ENCODE assay signal across 8 cellular contexts in the genomic region with DNA sequence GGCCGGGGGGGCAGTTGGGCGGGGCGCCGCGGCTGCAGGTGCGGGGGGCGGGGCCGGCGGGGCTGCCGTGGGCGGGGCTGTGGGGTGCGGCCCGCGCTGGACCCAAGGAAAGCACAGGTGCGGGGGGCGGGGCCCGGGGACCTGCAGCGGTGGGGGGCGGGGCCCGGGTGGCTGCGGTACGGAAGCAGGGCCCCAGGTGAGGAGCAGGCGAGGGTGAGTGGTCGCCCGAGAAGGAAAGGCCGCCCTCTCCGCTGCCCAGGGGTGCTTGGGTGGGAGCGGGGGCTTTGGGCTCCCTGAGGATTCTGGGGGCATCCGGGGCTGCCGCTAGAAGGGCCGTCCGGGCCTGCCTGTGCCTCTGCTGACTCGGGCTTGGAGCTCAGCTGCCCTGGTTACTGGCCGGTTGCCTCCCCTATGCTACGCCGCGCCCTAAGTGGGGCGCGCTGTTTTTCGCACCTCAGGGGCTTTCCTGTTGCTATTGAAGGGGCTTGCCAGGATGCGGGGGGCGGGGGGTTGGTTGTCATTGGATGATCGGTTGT. TPM values are rescaled to one million over a fixed set of nuclear protein-coding genes. Genes with fewer than 3 reads are reported as not detected.
DNase-seq lines count a peak whose midpoint lies in the region; ATAC-seq, FAIRE-seq and TF ChIP-seq lines count a peak whose summit lies in the region.

No MANE protein-coding gene starts in this region.

- ATAC-seq in GM18907 (IDR thresholded peaks at IDR 0.05; ENCODE audit: unreplicated experiment) (peak; percentile 14), GM19023 (IDR thresholded peaks at IDR 0.05; ENCODE audit: unreplicated experiment) (no peak), GM19455 (IDR thresholded peaks at IDR 0.05; ENCODE audit: unreplicated experiment) (no peak), HG02678 (IDR thresholded peaks at IDR 0.05; ENCODE audit: unreplicated experiment) (no peak)

- no peak for TF ChIP-seq EP300 in ovary (IDR thresholded peaks at IDR 0.05)

- no peaks in the 10 kb centered on the region for H3K9me3 ChIP-seq in ovary

- TF ChIP-seq CTCF in ovary (IDR thresholded peaks at IDR 0.05) = no peak

- H3K36me3 ChIP-seq in ovary = no peaks in the 10 kb centered on the region

- intact Hi-C loops in ovary (cut with DNase I) = no loop called here

- 7 to 36% (median 9%) methylated on average over 9 to 43 of the region's 43 CpGs for WGBS in ovary, 3 donors

- peak overlapping the region; percentile 61 for H3K4me3 ChIP-seq in ovary

- no peaks in the 10 kb centered on the region for H3K27me3 ChIP-seq in ovary

- FAIRE-seq in frontal cortex (lab: Jason Lieb, UNC) = no peak

- H3K4me1 ChIP-seq in ovary (ENCODE audit: insufficient read depth) = peaks cover 2% of the 10 kb centered on the region

- no peak for TF ChIP-seq POLR2A in ovary (IDR thresholded peaks at IDR 0.05)

- no peak overlapping the region for H3K27ac ChIP-seq in ovary

- peak; percentile 62 for DNase-seq in NAMALWA (ENCODE audit: low spot score)
- DNase-seq in activated T-cell treated with anti-CD3 and anti-CD28 coated beads for 4 hours = peak; percentile 17
- peak; percentile 24 to 39 for DNase-seq in frontal cortex (ENCODE audit: low spot score in 2 of 2)
- peak; percentile 21 to 63 (median 49) for DNase-seq in ovary

RNA-seq across cellular contexts. Expression of gene RALGPS1, which starts 0.8 kb away (rescaled TPM):
- total RNA-seq in frontal cortex = 53.8 TPM
- 10 to 100 TPM in 1 of 7 donors, 1 to 10 TPM in 6; 3.2 to 13.1 (median 7.1) TPM for total RNA-seq in ovary
- 1 to 10 TPM; 2.3 to 6.6 TPM for polyA plus RNA-seq in ovary

RNA-seq across cellular contexts. Expression of gene ZBTB34, which starts 54.9 kb away (rescaled TPM):
- 73.8 TPM for total RNA-seq in frontal cortex
- total RNA-seq in ovary = 10 to 100 TPM in 1 of 7 donors, 1 to 10 TPM in 6; 5.5 to 10.0 (median 9.0) TPM
- 1 to 10 TPM; 3.4 to 5.3 TPM for polyA plus RNA-seq in ovary
